24 cellular contexts compared by ENCODE assay signal in the genomic region with DNA sequence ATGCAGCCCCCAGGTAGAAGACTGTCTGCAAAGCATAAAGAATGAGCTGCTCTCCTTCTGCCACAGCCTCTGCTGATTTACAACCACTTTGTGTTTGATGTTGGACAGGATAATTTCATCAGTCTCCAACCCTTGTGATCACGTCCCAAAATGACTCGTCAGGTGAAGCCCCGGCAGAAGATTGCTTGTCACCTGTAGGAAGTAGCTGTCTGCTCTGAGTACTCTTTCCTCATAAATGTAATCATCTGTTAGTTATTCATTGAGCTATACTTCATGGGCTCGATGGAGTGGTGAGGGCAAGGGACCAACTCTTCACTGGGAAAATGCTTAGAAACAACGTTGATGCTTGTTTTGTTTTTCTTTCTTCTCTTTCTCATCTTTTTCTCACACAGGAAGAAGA.
"Had no signal": no experiment of that assay in that cellular context is flagged by ENCODE, and none has a peak within 500 bp of the region (broad histone marks: within the 10 kb centered on the region; RNA-seq: fewer than 3 reads in every experiment).

No MANE protein-coding gene starts in this region.

- H3K4me3 ChIP-seq: breast epithelium, PC-9 had no signal

- ATAC-seq: activated CD8-positive, alpha-beta memory T cell treated with anti-CD3 and anti-CD28 coated beads, Interleukin-2, amount 10 ng/mL, durations not matched to agents 7 days and 5 days; T-cell had no signal

- H3K4me2 ChIP-seq: PC-9 had no signal

- H2AFZ ChIP-seq: PC-9 had no signal

- H3K4me1 ChIP-seq: breast epithelium had no signal

- H3K27ac ChIP-seq: breast epithelium, PC-9 had no signal

- DNase-seq: activated B cell treated with CpG ODN at 0.5 μM for 24 hours; activated CD4-positive, alpha-beta T cell treated with anti-CD3 and anti-CD28 coated beads for 1 hour; activated CD4-positive, alpha-beta T cell treated with anti-CD3 and anti-CD28 coated beads, Interleukin-2, amount 10 ng/mL, durations not matched to agents 24 days and 14 days; activated CD4-positive, alpha-beta T cell treated with anti-CD3 and anti-CD28 coated beads, Interleukin-2, amount 50 U/mL, for 48 hours; activated CD8-positive, alpha-beta memory T cell treated with anti-CD3 and anti-CD28 coated beads, Interleukin-2, amount 10 ng/mL, durations not matched to agents 7 days and 5 days; activated effector memory CD4-positive, alpha-beta T cell treated with Interleukin-2 at 50 U/mL for 16 hours; activated naive CD4-positive, alpha-beta T cell; activated T-cell treated with anti-CD3 and anti-CD28 coated beads, Interleukin-2, amount 50 U/mL, for 24 hours; aorta; caudate nucleus; Kasumi-1; KBM-7; NCI-H1048; NCI-H146; NCI-H1930; NCI-H2107; NCI-H446 treated with DMSO at 0.1 percent for 48 hours; NCI-H526 treated with DMSO at 0.1 percent for 48 hours; PC-9; SIG-M5; T-cell; T-helper 2 cell; T1000 had no signal

- H3K36me3 ChIP-seq: breast epithelium had no signal

- H3K9me3 ChIP-seq: breast epithelium had no signal
